Comparison of ENCODE assay signal across 14 cellular contexts in genomic region chr18:11502368-11502767, GRCh38.
"Had no signal": no experiment of that assay in that cellular context is flagged by ENCODE, and none has a peak within 500 bp of the region (broad histone marks: within the 10 kb centered on the region; RNA-seq: fewer than 3 reads in every experiment).

No MANE protein-coding gene starts in this region.

- H3K27me3 Mint-ChIP-seq: activated naive CD8-positive, alpha-beta T cell had no signal

- H3K27ac ChIP-seq: cardiac muscle cell, colonic mucosa, neutrophil, thyroid gland, vagina had no signal

- H3K4me1 Mint-ChIP-seq: naive thymus-derived CD8-positive, alpha-beta T cell had no signal

- H3K4me1 ChIP-seq: colonic mucosa, thyroid gland, vagina had no signal

- H3K36me3 Mint-ChIP-seq: activated naive CD8-positive, alpha-beta T cell; naive thymus-derived CD8-positive, alpha-beta T cell had no signal

- DNase-seq: activated CD4-positive, alpha-beta T cell treated with anti-CD3 and anti-CD28 coated beads, Interleukin-2, amount 50 U/mL, for 1 hour; activated T-cell treated with anti-CD3 and anti-CD28 coated beads for 4 hours; colonic mucosa; effector CD8-positive, alpha-beta T cell; hypothalamus; left colon; naive thymus-derived CD8-positive, alpha-beta T cell; thyroid gland had no signal

- ATAC-seq: left colon; naive thymus-derived CD8-positive, alpha-beta T cell had no signal

- H3K9me3 ChIP-seq: colonic mucosa, neutrophil, thyroid gland, vagina had no signal

- H3K4me3 Mint-ChIP-seq: activated naive CD8-positive, alpha-beta T cell; naive thymus-derived CD8-positive, alpha-beta T cell had no signal

- H3K36me3 ChIP-seq: cardiac muscle cell, colonic mucosa, neutrophil, thyroid gland, vagina had no signal

- H3K4me3 ChIP-seq: cardiac muscle cell, colonic mucosa, lung, smooth muscle cell, thyroid gland, vagina had no signal

- H3K27ac Mint-ChIP-seq: activated naive CD8-positive, alpha-beta T cell; naive thymus-derived CD8-positive, alpha-beta T cell had no signal

- H3K4me2 ChIP-seq: smooth muscle cell had no signal

- H3K27me3 ChIP-seq: cardiac muscle cell, colonic mucosa, neutrophil, thyroid gland, vagina had no signal
